In the genomic region with DNA sequence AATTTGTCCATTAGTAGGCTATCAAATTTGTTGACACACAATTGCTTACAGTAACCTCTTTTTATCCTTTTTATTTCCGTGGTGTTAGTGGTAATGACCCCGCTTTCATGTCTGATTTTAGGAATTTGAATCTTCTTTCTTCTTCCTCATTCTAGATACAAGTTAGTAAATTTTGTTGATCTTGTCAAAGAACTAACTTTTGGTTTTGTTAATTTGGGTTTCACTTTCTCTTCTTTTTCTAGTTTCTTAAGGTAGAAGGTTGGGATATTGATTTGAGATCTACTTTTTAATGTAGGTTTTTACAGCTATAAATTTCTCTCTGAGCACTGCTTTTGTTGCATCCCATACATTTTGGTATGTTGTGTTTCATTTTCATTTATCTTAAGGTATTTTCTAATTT, we compare ENCODE assay signal across 1 cellular context.
TF ChIP-seq lines count a peak whose summit lies in the region.

No MANE protein-coding gene starts in this region.

TF ChIP-seq in GM12878, 131 proteins besides CTCF, POLR2A, EP300 and RAD21 (continued from another document):
- TF ChIP-seq, protein P1, sequence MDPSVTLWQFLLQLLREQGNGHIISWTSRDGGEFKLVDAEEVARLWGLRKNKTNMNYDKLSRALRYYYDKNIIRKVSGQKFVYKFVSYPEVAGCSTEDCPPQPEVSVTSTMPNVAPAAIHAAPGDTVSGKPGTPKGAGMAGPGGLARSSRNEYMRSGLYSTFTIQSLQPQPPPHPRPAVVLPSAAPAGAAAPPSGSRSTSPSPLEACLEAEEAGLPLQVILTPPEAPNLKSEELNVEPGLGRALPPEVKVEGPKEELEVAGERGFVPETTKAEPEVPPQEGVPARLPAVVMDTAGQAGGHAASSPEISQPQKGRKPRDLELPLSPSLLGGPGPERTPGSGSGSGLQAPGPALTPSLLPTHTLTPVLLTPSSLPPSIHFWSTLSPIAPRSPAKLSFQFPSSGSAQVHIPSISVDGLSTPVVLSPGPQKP (IDR thresholded peaks at IDR 0.05; ENCODE audit: low read depth, low read length) = no peak
- TF ChIP-seq EZH2 (IDR thresholded peaks at IDR 0.05; ENCODE audit: borderline replicate concordance, control insufficient read depth, low read depth, low read length) = no peak
- TF ChIP-seq, protein P2, sequence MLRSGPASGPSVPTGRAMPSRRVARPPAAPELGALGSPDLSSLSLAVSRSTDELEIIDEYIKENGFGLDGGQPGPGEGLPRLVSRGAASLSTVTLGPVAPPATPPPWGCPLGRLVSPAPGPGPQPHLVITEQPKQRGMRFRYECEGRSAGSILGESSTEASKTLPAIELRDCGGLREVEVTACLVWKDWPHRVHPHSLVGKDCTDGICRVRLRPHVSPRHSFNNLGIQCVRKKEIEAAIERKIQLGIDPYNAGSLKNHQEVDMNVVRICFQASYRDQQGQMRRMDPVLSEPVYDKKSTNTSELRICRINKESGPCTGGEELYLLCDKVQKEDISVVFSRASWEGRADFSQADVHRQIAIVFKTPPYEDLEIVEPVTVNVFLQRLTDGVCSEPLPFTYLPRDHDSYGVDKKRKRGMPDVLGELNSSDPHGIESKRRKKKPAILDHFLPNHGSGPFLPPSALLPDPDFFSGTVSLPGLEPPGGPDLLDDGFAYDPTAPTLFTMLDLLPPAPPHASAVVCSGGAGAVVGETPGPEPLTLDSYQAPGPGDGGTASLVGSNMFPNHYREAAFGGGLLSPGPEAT (IDR thresholded peaks at IDR 0.05; ENCODE audit: low read depth) = no peak
- no peak for TF ChIP-seq FOXK2 (IDR thresholded peaks at IDR 0.05)
- no peak for TF ChIP-seq ZBTB4 (CRISPR knock-in tag; IDR thresholded peaks at IDR 0.05)
- no peak for TF ChIP-seq TARDBP (IDR thresholded peaks at IDR 0.05; ENCODE audit: borderline replicate concordance)
- no peak for TF ChIP-seq SMAD5 (IDR thresholded peaks at IDR 0.05; ENCODE audit: low read depth)
- no peak for TF ChIP-seq MTA2 (IDR thresholded peaks at IDR 0.05; ENCODE audit: low read depth)
- no peak for TF ChIP-seq RBBP5 (conservative IDR thresholded peaks at IDR 0.05)
TF ChIP-seq in GM12878: peak in this region for 0.
